In the genomic region with DNA sequence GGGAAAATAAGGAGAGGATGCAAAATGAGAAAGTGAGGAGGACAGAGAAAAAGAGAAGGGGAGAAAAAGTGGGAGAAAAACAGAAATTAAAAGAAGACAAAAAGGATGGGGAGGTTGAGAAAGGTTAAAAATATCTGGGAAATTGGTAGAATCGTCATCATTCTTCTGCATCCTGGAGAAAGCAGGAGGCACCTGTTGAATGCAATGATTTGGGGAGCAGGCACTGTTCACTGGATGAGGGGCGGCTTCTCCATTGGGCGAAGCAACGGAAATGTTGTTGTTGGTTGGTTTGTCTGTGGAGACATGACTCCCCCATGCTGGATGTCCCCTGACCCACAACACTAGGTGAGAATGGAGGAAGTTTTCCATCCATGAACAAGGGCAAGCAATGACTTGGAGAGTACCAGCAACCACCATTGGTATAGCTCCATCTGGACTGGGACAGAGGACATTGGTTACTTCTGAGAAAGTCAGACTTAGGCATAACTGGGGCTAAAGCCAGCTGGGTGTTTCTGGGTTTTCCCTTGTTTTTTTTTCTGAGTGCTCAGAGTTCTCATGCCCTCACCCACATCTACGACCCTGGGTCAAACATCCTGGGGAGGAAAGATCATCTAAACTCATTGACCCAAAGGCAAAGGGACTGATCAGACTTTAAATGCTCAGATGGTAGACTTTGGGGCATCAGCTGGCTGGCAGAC, we compare ENCODE assay signal across 1 cellular context.
TF ChIP-seq lines count a peak whose summit lies in the region.

No MANE protein-coding gene starts in this region.

TF ChIP-seq in GM12878, 131 proteins besides CTCF, POLR2A, EP300 and RAD21 (continued from another document):
- TF ChIP-seq ZNF384 (IDR thresholded peaks at IDR 0.05; ENCODE audit: borderline replicate concordance, low read depth, low read length): no peak
- TF ChIP-seq IKZF1 (conservative IDR thresholded peaks at IDR 0.05): no peak
- no peak for TF ChIP-seq CHD1 (IDR thresholded peaks at IDR 0.05; ENCODE audit: low read depth, low read length)
- TF ChIP-seq FOXK2 (IDR thresholded peaks at IDR 0.05): no peak
- TF ChIP-seq NFXL1 (IDR thresholded peaks at IDR 0.05; ENCODE audit: borderline replicate concordance): no peak
- TF ChIP-seq SPI1 (IDR thresholded peaks at IDR 0.05; ENCODE audit: borderline replicate concordance, insufficient read depth, low read depth, low read length): no peak
- no peak for TF ChIP-seq CHD4 (IDR thresholded peaks at IDR 0.05)
- TF ChIP-seq PBX3 (IDR thresholded peaks at IDR 0.05; ENCODE audit: insufficient replicate concordance, low read depth, low read length): no peak
- TF ChIP-seq TCF12 (IDR thresholded peaks at IDR 0.05; ENCODE audit: low read depth, low read length): 0 out of 2 replicates have a peak, but pooled peaks have one; percentile 67
- no peak for TF ChIP-seq IRF4 (IDR thresholded peaks at IDR 0.05; ENCODE audit: low read depth, low read length)
- TF ChIP-seq BMI1 (IDR thresholded peaks at IDR 0.05; ENCODE audit: borderline replicate concordance): no peak
- no peak for TF ChIP-seq SMARCA5 (IDR thresholded peaks at IDR 0.05)
- no peak for TF ChIP-seq SREBF2 (IDR thresholded peaks at IDR 0.05; ENCODE audit: low read length)
- peak; percentile 22; the same call in 1 of the 2 replicates for TF ChIP-seq PML (IDR thresholded peaks at IDR 0.05; ENCODE audit: low read length)
- TF ChIP-seq WRNIP1 (IDR thresholded peaks at IDR 0.05; ENCODE audit: borderline replicate concordance, low read depth, low read length): no peak
- TF ChIP-seq NR2F1 (conservative IDR thresholded peaks at IDR 0.05): peak; percentile 49; the same call in 1 of the 2 replicates
- no peak for TF ChIP-seq ZNF592 (IDR thresholded peaks at IDR 0.05)
- TF ChIP-seq, protein P1, sequence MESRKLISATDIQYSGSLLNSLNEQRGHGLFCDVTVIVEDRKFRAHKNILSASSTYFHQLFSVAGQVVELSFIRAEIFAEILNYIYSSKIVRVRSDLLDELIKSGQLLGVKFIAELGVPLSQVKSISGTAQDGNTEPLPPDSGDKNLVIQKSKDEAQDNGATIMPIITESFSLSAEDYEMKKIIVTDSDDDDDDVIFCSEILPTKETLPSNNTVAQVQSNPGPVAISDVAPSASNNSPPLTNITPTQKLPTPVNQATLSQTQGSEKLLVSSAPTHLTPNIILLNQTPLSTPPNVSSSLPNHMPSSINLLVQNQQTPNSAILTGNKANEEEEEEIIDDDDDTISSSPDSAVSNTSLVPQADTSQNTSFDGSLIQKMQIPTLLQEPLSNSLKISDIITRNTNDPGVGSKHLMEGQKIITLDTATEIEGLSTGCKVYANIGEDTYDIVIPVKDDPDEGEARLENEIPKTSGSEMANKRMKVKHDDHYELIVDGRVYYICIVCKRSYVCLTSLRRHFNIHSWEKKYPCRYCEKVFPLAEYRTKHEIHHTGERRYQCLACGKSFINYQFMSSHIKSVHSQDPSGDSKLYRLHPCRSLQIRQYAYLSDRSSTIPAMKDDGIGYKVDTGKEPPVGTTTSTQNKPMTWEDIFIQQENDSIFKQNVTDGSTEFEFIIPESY (IDR thresholded peaks at IDR 0.05): no peak
- 0 out of 2 replicates have a peak, but pooled peaks have one; percentile 48 for TF ChIP-seq CBFB (IDR thresholded peaks at IDR 0.05; ENCODE audit: low read depth)
- peak; percentile 28; the same call in 1 of the 2 replicates for TF ChIP-seq POLR2AphosphoS5 (IDR thresholded peaks at IDR 0.05; ENCODE audit: low read length)
- 0 out of 2 replicates have a peak, but pooled peaks have one; percentile 20 for TF ChIP-seq YY1 (IDR thresholded peaks at IDR 0.05; ENCODE audit: low read depth, low read length)
- no peak for TF ChIP-seq PAX5 (IDR thresholded peaks at IDR 0.05; ENCODE audit: borderline replicate concordance, low read depth, low read length)
- TF ChIP-seq ZSCAN29 (IDR thresholded peaks at IDR 0.05): no peak
- TF ChIP-seq MTA3 (IDR thresholded peaks at IDR 0.05; ENCODE audit: borderline replicate concordance, low read length): no peak; the same call in 1 of the 2 replicates
- 0 out of 2 replicates have a peak, but pooled peaks have one; percentile 19 for TF ChIP-seq GATAD2B (conservative IDR thresholded peaks at IDR 0.05; ENCODE audit: low read depth)
- TF ChIP-seq RELB (IDR thresholded peaks at IDR 0.05; ENCODE audit: low read depth): peak; percentile 24; the same call in 1 of the 2 replicates
- no peak for TF ChIP-seq CBX3 (IDR thresholded peaks at IDR 0.05; ENCODE audit: borderline replicate concordance, low read depth)
- 0 out of 3 replicates have a peak, but pooled peaks have one; percentile 1 for TF ChIP-seq POU2F2 (IDR thresholded peaks at IDR 0.05; ENCODE audit: borderline replicate concordance, low read depth, low read length)
- peak; percentile 15; the same call in 1 of the 2 replicates for TF ChIP-seq SMC3 (IDR thresholded peaks at IDR 0.05; ENCODE audit: borderline replicate concordance, low read length)
- no peak for TF ChIP-seq KAT2A (conservative IDR thresholded peaks at IDR 0.05; ENCODE audit: control insufficient read depth, low read depth, low read length)
- no peak for TF ChIP-seq ZNF217 (IDR thresholded peaks at IDR 0.05)
- peak; percentile 22 for TF ChIP-seq NBN (IDR thresholded peaks at IDR 0.05)
